ENCODE assay signal across 8 cellular contexts in the genomic region with DNA sequence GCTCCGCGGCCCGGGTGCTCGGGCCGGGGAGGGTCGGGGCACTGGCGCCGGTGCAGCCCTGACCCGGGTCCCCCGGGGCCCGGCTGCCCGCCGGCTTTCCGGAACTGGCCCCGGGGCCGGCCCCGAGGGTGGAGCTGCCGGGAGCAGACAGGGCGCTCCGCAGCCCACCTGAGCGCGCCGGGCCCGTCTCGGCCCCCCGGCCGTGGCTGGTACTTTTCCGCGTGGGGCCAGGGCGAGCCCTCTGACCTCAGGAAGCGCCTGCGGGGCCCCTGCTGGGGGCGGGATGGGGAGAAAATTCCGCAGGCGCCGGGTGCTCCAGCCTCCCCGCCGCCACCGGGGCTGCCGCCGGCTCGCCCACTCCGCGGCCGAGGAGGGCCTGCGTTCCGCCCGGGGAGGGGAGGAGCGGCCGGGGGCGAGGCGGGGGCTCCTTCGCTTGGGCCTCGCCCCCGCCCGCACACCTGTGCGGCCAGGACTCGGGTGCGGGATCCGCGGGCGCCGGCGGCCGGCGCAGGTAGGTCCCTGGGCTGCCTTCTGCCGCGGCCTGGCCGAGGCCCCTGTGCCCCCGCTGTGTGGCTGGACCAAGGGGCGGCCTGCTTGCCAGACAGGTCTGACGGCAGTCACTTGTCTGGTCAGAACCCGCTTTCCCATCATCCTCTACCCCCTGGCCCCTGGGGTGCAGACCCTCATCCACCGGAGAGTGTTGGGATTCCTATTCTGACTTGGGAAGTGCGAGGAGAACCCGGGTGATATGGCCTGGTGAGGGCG. TPM values are rescaled to one million over a fixed set of nuclear protein-coding genes. Genes with fewer than 3 reads are reported as not detected.
DNase-seq lines count a peak whose midpoint lies in the region; ATAC-seq and TF ChIP-seq lines count a peak whose summit lies in the region.

No MANE protein-coding gene starts in this region.

- no peaks in the 10 kb centered on the region for H3K9me2 ChIP-seq in SK-N-SH

- H3K27ac ChIP-seq in SK-N-SH (ENCODE audit: low read depth in 2 of 2, low read length in 1 of 2): peak overlapping the region in 1 of 2 experiments; percentile 88; a peak in 3 of 4 replicates

- H3K9ac ChIP-seq in SK-N-SH: peak overlapping the region; percentile 88

- H3K4me3 ChIP-seq in SK-N-SH (ENCODE audit: low read depth in 2 of 2, low read length in 1 of 2) (peak overlapping the region; percentile 80 to 84), epithelial cell of esophagus (ENCODE audit: low read length) (peak overlapping the region; percentile 71)

- H3K4me1 Mint-ChIP-seq in natural killer cell: peaks cover 32 to 63% of the 10 kb centered on the region in 2 donors

- peaks cover 29 to 39% of the 10 kb centered on the region in 2 experiments; a peak in 2 of 4 replicates for H3K4me1 ChIP-seq in SK-N-SH (ENCODE audit: control insufficient read depth in 1 of 2, insufficient read depth in 2 of 2, low read depth in 1 of 2, low read length in 1 of 2)

- POLR2A ChIA-PET in SK-N-SH (lab: Yijun Ruan, JAX): no interaction called here

- CTCF ChIA-PET in SK-N-SH (lab: Yijun Ruan, JAX): interaction anchor here (1.0 to 4.2 kb wide), 4 partner anchors 14 to 224 kb away, joined by 3 to 24 read pairs (median 6); a partner anchor contains a TSS

- H3K27ac Mint-ChIP-seq in natural killer cell: peak overlapping the region; percentile 84 to 89

- H3F3A ChIP-seq in SK-N-SH (replicated peaks; ENCODE audit: insufficient read depth): peaks cover 20% of the 10 kb centered on the region

- no peak for TF ChIP-seq CTCF in SK-N-SH (IDR thresholded peaks at IDR 0.05)
- TF ChIP-seq CTCF in epithelial cell of esophagus (IDR thresholded peaks at IDR 0.05; ENCODE audit: insufficient read depth, low read depth, low read length, missing control alignments): no peak
- no peak for TF ChIP-seq CTCF in natural killer cell (IDR thresholded peaks at IDR 0.05)

- H3K4me3 Mint-ChIP-seq in natural killer cell: peak overlapping the region; percentile 94

- peak overlapping the region; percentile 98 for H3K4me2 ChIP-seq in SK-N-SH

- no peaks in the 10 kb centered on the region for H3K27me3 ChIP-seq in SK-N-SH (ENCODE audit: insufficient read depth)

- intact Hi-C loops in natural killer cell (cut with micrococcal nuclease): loop anchor here (1.0 to 5.0 kb wide), 3 partner anchors 19 to 55 kb away; no protein-coding TSS in a partner anchor

- no peaks in the 10 kb centered on the region for H3K36me3 Mint-ChIP-seq in natural killer cell

- H3K79me2 ChIP-seq in SK-N-SH (ENCODE audit: insufficient read depth): peaks cover 66% of the 10 kb centered on the region

- H3K27me3 Mint-ChIP-seq in natural killer cell (ENCODE audit: low read depth in 2 of 2): no peaks in the 10 kb centered on the region

- peaks cover 0 to 11% of the 10 kb centered on the region in 2 experiments for H3K36me3 ChIP-seq in SK-N-SH (replicated peaks in 1 of 2; ENCODE audit: control insufficient read depth in 1 of 2, insufficient read depth in 2 of 2, low read length in 1 of 2)

- H3K9me3 ChIP-seq in SK-N-SH: no peaks in the 10 kb centered on the region

- 9% methylated on average over 20 of the region's 77 CpGs for WGBS in SK-N-SH (ENCODE audit: low lambda C conversion rate)

- TF ChIP-seq POLR2A in GM18951 (IDR thresholded peaks at IDR 0.05; ENCODE audit: extremely low read depth, insufficient read depth, insufficient read length): peak; percentile 49

- TF ChIP-seq EP300 in SK-N-SH (IDR thresholded peaks at IDR 0.05; ENCODE audit: borderline replicate concordance in 1 of 2, low read depth in 1 of 2, low read length in 1 of 2): no peak

- DNase-seq in AG08395 (ENCODE audit: low spot score) (peak; percentile 27), SK-N-SH (peak; percentile 79), epithelial cell of esophagus (ENCODE audit: low read depth) (no peak), natural killer cell (no peak), activated gamma-delta T cell (lab: John Stamatoyannopoulos, UW) (no peak), A172 (ENCODE audit: low spot score) (no peak)

- peaks cover 14% of the 10 kb centered on the region; the same call in 1 of the 2 replicates for H4K20me1 ChIP-seq in SK-N-SH (ENCODE audit: insufficient read depth)

- ATAC-seq in natural killer cell (peak; percentile 41 to 52 (median 43)), GM21381 (IDR thresholded peaks at IDR 0.05; ENCODE audit: unreplicated experiment) (no peak)

- 0 out of 2 replicates have a peak overlapping the region, but pooled peaks have one; percentile 20 for H2AFZ ChIP-seq in SK-N-SH (ENCODE audit: low read depth)

- TF ChIP-seq RAD21 in SK-N-SH (IDR thresholded peaks at IDR 0.05; ENCODE audit: low read length): no peak

- in situ Hi-C loops in GM18951 (cut with MboI; ENCODE audit: low sequenced_read_pairs, unreplicated experiment): no loop called here

- no peaks in the 10 kb centered on the region for H3K9me3 Mint-ChIP-seq in natural killer cell

TF ChIP-seq in SK-N-SH, 30 proteins besides CTCF, POLR2A, EP300 and RAD21 (continues in another document):
- TF ChIP-seq GABPA (IDR thresholded peaks at IDR 0.05; ENCODE audit: low read depth) (no peak), SMC3 (IDR thresholded peaks at IDR 0.05; ENCODE audit: low read depth, low read length) (no peak), RFX5 (IDR thresholded peaks at IDR 0.05; ENCODE audit: low read length) (no peak), TCF12 (IDR thresholded peaks at IDR 0.05) (no peak), MXI1 (IDR thresholded peaks at IDR 0.05; ENCODE audit: low read depth, low read length) (no peak), CHD2 (IDR thresholded peaks at IDR 0.05; ENCODE audit: low read length, partially characterized antibody) (no peak), YY1 (IDR thresholded peaks at IDR 0.05; ENCODE audit: low read depth) (no peak), RCOR1 (IDR thresholded peaks at IDR 0.05; ENCODE audit: low read length) (no peak), JUND (IDR thresholded peaks at IDR 0.05) (no peak), FOXM1 (IDR thresholded peaks at IDR 0.05; ENCODE audit: low read depth) (no peak), POLR2AphosphoS5 (IDR thresholded peaks at IDR 0.05; ENCODE audit: low read depth, low read length) (no peak)
- TF ChIP-seq, protein P1, sequence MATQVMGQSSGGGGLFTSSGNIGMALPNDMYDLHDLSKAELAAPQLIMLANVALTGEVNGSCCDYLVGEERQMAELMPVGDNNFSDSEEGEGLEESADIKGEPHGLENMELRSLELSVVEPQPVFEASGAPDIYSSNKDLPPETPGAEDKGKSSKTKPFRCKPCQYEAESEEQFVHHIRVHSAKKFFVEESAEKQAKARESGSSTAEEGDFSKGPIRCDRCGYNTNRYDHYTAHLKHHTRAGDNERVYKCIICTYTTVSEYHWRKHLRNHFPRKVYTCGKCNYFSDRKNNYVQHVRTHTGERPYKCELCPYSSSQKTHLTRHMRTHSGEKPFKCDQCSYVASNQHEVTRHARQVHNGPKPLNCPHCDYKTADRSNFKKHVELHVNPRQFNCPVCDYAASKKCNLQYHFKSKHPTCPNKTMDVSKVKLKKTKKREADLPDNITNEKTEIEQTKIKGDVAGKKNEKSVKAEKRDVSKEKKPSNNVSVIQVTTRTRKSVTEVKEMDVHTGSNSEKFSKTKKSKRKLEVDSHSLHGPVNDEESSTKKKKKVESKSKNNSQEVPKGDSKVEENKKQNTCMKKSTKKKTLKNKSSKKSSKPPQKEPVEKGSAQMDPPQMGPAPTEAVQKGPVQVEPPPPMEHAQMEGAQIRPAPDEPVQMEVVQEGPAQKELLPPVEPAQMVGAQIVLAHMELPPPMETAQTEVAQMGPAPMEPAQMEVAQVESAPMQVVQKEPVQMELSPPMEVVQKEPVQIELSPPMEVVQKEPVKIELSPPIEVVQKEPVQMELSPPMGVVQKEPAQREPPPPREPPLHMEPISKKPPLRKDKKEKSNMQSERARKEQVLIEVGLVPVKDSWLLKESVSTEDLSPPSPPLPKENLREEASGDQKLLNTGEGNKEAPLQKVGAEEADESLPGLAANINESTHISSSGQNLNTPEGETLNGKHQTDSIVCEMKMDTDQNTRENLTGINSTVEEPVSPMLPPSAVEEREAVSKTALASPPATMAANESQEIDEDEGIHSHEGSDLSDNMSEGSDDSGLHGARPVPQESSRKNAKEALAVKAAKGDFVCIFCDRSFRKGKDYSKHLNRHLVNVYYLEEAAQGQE (IDR thresholded peaks at IDR 0.05; ENCODE audit: low read depth, low read length): no peak
- TF ChIP-seq, protein P2, sequence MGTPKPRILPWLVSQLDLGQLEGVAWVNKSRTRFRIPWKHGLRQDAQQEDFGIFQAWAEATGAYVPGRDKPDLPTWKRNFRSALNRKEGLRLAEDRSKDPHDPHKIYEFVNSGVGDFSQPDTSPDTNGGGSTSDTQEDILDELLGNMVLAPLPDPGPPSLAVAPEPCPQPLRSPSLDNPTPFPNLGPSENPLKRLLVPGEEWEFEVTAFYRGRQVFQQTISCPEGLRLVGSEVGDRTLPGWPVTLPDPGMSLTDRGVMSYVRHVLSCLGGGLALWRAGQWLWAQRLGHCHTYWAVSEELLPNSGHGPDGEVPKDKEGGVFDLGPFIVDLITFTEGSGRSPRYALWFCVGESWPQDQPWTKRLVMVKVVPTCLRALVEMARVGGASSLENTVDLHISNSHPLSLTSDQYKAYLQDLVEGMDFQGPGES (IDR thresholded peaks at IDR 0.05; ENCODE audit: low read depth, low read length): no peak

RNA-seq across cellular contexts. Expression of a gene that starts 3.5 kb away (rescaled TPM):
- 33.5 and 40.8 TPM in 2 replicates for polyA plus RNA-seq in SK-N-SH (2012; rRNA removed)
- 15.4 and 29.8 TPM in 2 replicates for polyA plus RNA-seq in SK-N-SH (2012; cell fraction: cytosol; rRNA removed)
- polyA plus RNA-seq in SK-N-SH (2012; cell fraction: nucleus; rRNA removed): 25.5 and 28.9 TPM in 2 replicates
- 100 to 1,000 TPM; 110 to 178 (median 172) TPM for total RNA-seq in natural killer cell
- total RNA-seq in A172 (2014; rRNA removed; shearing (Covaris generic)): 56.1 and 60.0 TPM in 2 replicates

RNA-seq across cellular contexts. Expression of a gene that starts 12.4 kb away (rescaled TPM):
- 0.03 and 0.13 TPM in 2 replicates for polyA plus RNA-seq in SK-N-SH (2012; rRNA removed)
- 0.03 and 0.04 TPM in 2 replicates for polyA plus RNA-seq in SK-N-SH (2012; cell fraction: cytosol; rRNA removed)
- polyA plus RNA-seq in SK-N-SH (2012; cell fraction: nucleus; rRNA removed): 0.23 and 0.48 TPM in 2 replicates
- total RNA-seq in natural killer cell: 10 to 100 TPM; 35.8 to 70.3 (median 52.5) TPM
- total RNA-seq in A172 (2014; rRNA removed; shearing (Covaris generic)): 0.12 and 0.14 TPM in 2 replicates

RNA-seq across cellular contexts. Expression of a gene that starts 31.2 kb away (rescaled TPM):
- polyA plus RNA-seq in SK-N-SH (2012; rRNA removed): 25.6 and 35.0 TPM in 2 replicates
- polyA plus RNA-seq in SK-N-SH (2012; cell fraction: cytosol; rRNA removed): 10.6 and 15.5 TPM in 2 replicates
- polyA plus RNA-seq in SK-N-SH (2012; cell fraction: nucleus; rRNA removed): 159 and 164 TPM in 2 replicates
- 100 to 1,000 TPM; 158 to 200 (median 177) TPM for total RNA-seq in natural killer cell
- 7.3 and 8.0 TPM in 2 replicates for total RNA-seq in A172 (2014; rRNA removed; shearing (Covaris generic))

Comparison
In these comparisons a context has a peak if more than half of its experiments do, and no peak if none do; other contexts are left out.
1. DNase-seq: peak in AG08395 (single experiment) and SK-N-SH (single experiment); none in epithelial cell of esophagus (single experiment), natural killer cell (single experiment), activated gamma-delta T cell (single experiment) and A172 (single experiment).
2. RNA of a gene that starts 12.4 kb away (total RNA-seq): 35.8 to 70.3 TPM in natural killer cell; 0.12 to 0.14 TPM in A172; every median in the first group is over 10 times any median in the second.
3. RNA of a gene that starts 31.2 kb away (total RNA-seq): 158 to 200 TPM in natural killer cell; 7.3 to 8.0 TPM in A172; every median in the first group is over 10 times any median in the second.